21 cellular contexts compared by ENCODE assay signal in genomic region chrX:41198410-41198809, GRCh38.
A peak's percentile ranks its signal among the peaks of the same experiment; 100 is the strongest.
DNase-seq lines count a peak whose midpoint lies in the region; ATAC-seq, FAIRE-seq and TF ChIP-seq lines count a peak whose summit lies in the region.
"Had no signal": no experiment of that assay in that cellular context is flagged by ENCODE, and none has a peak within 500 bp of the region (broad histone marks: within the 10 kb centered on the region; RNA-seq: fewer than 3 reads in every experiment).

No MANE protein-coding gene starts in this region.

- no peaks in the 10 kb centered on the region for H3K79me2 ChIP-seq in PC-3 (ENCODE audit: low read length)

- DNase-seq in DMS53 (lab: John Stamatoyannopoulos, UW) (peak; percentile 18), DMS53 treated with DMSO at 0.1 percent for 48 hours (lab: John Stamatoyannopoulos, UW; ENCODE audit: unreplicated experiment) (no peak), A549 (ENCODE audit: low read depth in 1 of 2, low spot score in 1 of 2) (no peak), PC-3 (peak; percentile 91), urothelium cell line (ENCODE audit: low spot score) (no peak)
- no peak for DNase-seq in stimulated activated CD4-positive, alpha-beta T cell treated with anti-CD3 and anti-CD28 coated beads, Interleukin-2, amount 100 ng/mL, for 24 hours
- DNase-seq: CD4-positive, CD25-positive, alpha-beta regulatory T cell; COR-L47; GM23248; NCI-H1105; NCI-H1694 treated with DMSO at 0.1 percent for 48 hours; NCI-H2171; NCI-H446 treated with DMSO at 0.1 percent for 48 hours; OCI-M1; SJCRH30 had no signal

- H3F3A ChIP-seq in PC-3 (ENCODE audit: low read length, unreplicated experiment), result peaks cover 5% of the 10 kb centered on the region

- no peaks in the 10 kb centered on the region for H4K20me1 ChIP-seq in PC-3 (ENCODE audit: low read length)

- H3K4me2 ChIP-seq in A549 (no peak overlapping the region), PC-3 (ENCODE audit: low read length) (peak overlapping the region; percentile 69)

- no peak for TF ChIP-seq POLR2A in A549 (IDR thresholded peaks at IDR 0.05; ENCODE audit: low read length)

- FAIRE-seq in A549 (lab: Jason Lieb, UNC) (peak; percentile 76), urothelium cell line (lab: Jason Lieb, UNC) (no peak)
- FAIRE-seq: GM12878 had no signal

- POLR2A ChIA-PET in A549 (lab: Yijun Ruan, JAX) (no interaction called here), PC-3 (lab: Charles Lee; ENCODE audit: unreplicated experiment) (no interaction called here)

- no peaks in the 10 kb centered on the region for H3K27me3 ChIP-seq in PC-3 (ENCODE audit: low read length)
- H3K27me3 ChIP-seq: SJCRH30 had no signal

- BruUV-seq in PC-3 (replicated peaks; lab: Mats Ljungman, UMichigan), result no TSS peak

- TF ChIP-seq CTCF in A549 (IDR thresholded peaks at IDR 0.05) (no peak), PC-3 (conservative IDR thresholded peaks at IDR 0.05; ENCODE audit: low read depth, low read length) (no peak)

- H3K9ac ChIP-seq in PC-3 (ENCODE audit: low read length), result no peak overlapping the region
- H3K9ac ChIP-seq: GM23248 had no signal

- intact Hi-C loops in PC-3 (cut with micrococcal nuclease), result no loop called here

- no peaks in the 10 kb centered on the region for H3K9me3 ChIP-seq in A549
- no peaks in the 10 kb centered on the region for H3K9me3 ChIP-seq in PC-3 (ENCODE audit: low read length)
- H3K9me3 ChIP-seq: HAP-1, SJCRH30 had no signal

- ATAC-seq in A549 (no peak), PC-3 (peak; percentile 93), esophagus mucosa (peak; percentile 86), HG02763 (IDR thresholded peaks at IDR 0.05; ENCODE audit: unreplicated experiment) (no peak)
- ATAC-seq: GM12878 had no signal

- 84% methylated on average over 1 of the region's 1 CpG for WGBS in A549 (ENCODE audit: missing lambda C conversion rate)

- no peak overlapping the region for H2AFZ ChIP-seq in PC-3 (ENCODE audit: low read length)
- H2AFZ ChIP-seq: GM23248 had no signal

- H3K27ac ChIP-seq in A549 (no peak overlapping the region), PC-3 (ENCODE audit: low read length) (peak overlapping the region; percentile 32; the same call in 1 of the 2 replicates)
- H3K27ac ChIP-seq: 22Rv1, GM23248, RWPE1, SJCRH30 had no signal

- no peak for TF ChIP-seq RAD21 in A549 (conservative IDR thresholded peaks at IDR 0.05 in 1 of 2, IDR thresholded peaks at IDR 0.05 in 1 of 2)

- CTCF ChIA-PET in A549 (lab: Yijun Ruan, JAX), result no interaction called here
- CTCF ChIA-PET in PC-3 (lab: Charles Lee), result no interaction called here

- H3K4me3 ChIP-seq in A549 (no peak overlapping the region), PC-3 (ENCODE audit: low read length) (no peak overlapping the region)
- H3K4me3 ChIP-seq: GM12878, GM23248, HAP-1, SJCRH30 had no signal

- H3K9me2 ChIP-seq in PC-3 (replicated peaks; ENCODE audit: low read length), result no peaks in the 10 kb centered on the region

- H3K36me3 ChIP-seq in PC-3 (ENCODE audit: low read depth, low read length), result peaks cover 32% of the 10 kb centered on the region

- H3K4me1 ChIP-seq in A549, result no peaks in the 10 kb centered on the region
- peaks cover 13% of the 10 kb centered on the region for H3K4me1 ChIP-seq in PC-3 (ENCODE audit: insufficient read depth, low read length)
- H3K4me1 ChIP-seq: HAP-1, SJCRH30 had no signal

- no peak for TF ChIP-seq EP300 in A549 (IDR thresholded peaks at IDR 0.05)

TF ChIP-seq in A549, 52 proteins besides CTCF, POLR2A, EP300 and RAD21:
- TF ChIP-seq MYC (IDR thresholded peaks at IDR 0.05; ENCODE audit: borderline replicate concordance, low read length), result no peak

Comparison
In these comparisons a context has a peak if more than half of its experiments do, and no peak if none do; other contexts are left out.
1. DNase-seq: peak in DMS53 (single experiment) and PC-3 (single experiment); none in DMS53 treated with DMSO at 0.1 percent for 48 hours (single experiment), A549 (0 of 2), stimulated activated CD4-positive, alpha-beta T cell treated with anti-CD3 and anti-CD28 coated beads, Interleukin-2, amount 100 ng/mL, for 24 hours (0 of 2) and urothelium cell line (single experiment).
2. ATAC-seq: peak in PC-3 (single experiment) and esophagus mucosa (single experiment); none in A549 (0 of 2) and HG02763 (single experiment).